In the genomic region with DNA sequence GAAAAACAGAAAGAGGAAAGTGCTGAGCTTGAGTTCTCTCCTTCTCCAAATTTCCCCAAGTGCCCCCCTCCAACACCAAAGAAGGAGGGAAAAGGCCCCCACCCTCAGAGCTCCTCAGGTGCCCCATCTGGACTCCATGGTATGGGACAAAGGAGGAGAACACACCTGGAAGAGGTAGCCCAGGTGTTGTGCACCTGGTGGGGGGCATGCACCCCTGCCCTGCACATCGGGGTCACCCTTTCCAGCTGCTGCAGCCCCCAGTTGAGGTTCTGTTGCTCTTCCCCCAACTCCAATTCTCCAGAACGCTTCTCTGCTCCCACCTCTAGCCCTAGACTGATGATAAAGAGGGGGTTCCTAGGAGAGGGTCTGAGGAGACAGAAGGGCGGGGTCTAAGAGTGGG, we compare ENCODE assay signal across 1 cellular context.
TF ChIP-seq lines count a peak whose summit lies in the region.

No MANE protein-coding gene starts in this region.

TF ChIP-seq in IMR-90, 13 proteins besides CTCF, POLR2A, EP300 and RAD21:
- TF ChIP-seq RFX5 (IDR thresholded peaks at IDR 0.05; ENCODE audit: low read depth, low read length) (no peak), MAZ (IDR thresholded peaks at IDR 0.05; ENCODE audit: borderline replicate concordance, low read depth, low read length) (no peak), USF2 (IDR thresholded peaks at IDR 0.05; ENCODE audit: low read depth, low read length) (no peak), CHD1 (IDR thresholded peaks at IDR 0.05; ENCODE audit: low read depth, low read length) (no peak), BHLHE40 (IDR thresholded peaks at IDR 0.05; ENCODE audit: low read depth, low read length) (no peak), ELK1 (IDR thresholded peaks at IDR 0.05; ENCODE audit: borderline replicate concordance, low read depth, low read length) (no peak), MAFK (IDR thresholded peaks at IDR 0.05; ENCODE audit: low read depth, low read length) (no peak), RCOR1 (IDR thresholded peaks at IDR 0.05; ENCODE audit: insufficient replicate concordance, low read length) (no peak), NFE2L2 (IDR thresholded peaks at IDR 0.05; ENCODE audit: low read depth, low read length) (no peak), MXI1 (IDR thresholded peaks at IDR 0.05; ENCODE audit: borderline replicate concordance, low read depth, low read length) (no peak)
